Comparison of ENCODE assay signal across 15 cellular contexts in the genomic region with DNA sequence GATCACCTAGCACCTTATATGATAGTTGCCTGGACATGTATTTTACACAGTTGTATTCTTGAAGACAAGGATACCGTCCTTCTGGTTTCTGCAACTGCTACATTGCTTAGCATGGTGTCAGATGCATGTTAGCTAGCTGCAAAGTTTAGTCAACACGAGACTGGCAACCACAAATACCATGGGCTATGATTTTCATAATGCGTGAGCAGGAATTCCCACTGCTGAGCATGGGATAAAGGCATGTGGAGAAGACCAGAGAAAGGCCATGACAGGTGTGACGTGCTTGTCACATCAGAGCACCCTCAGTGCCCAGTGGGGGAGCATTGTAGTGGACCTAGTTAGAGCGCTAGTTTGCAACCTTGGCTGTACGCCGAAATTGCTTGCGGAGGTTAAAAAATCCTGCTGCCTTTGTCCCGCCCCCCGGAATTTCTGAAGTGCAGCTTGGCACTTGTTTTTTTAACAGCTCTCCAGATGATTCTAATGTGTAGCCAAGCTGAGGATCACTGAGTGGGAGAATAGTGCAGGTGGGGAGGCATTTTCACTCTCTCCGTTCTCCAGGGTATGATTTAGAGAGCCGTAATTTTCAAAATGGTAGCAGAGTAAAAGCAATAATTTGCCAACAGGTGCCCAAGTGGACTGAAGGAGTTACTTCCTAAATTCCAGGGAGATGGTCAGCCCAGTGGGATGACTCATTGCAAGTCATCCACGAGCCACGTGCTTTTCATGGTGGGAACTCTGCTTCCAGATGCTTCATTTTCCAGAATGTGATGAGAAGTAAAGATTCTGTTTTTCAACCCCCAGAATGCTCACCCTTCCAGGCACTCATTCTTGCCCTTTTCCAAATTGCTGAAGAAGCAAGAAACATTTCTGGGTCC.
A peak's percentile ranks its signal among the peaks of the same experiment; 100 is the strongest.
DNase-seq lines count a peak whose midpoint lies in the region; ATAC-seq, FAIRE-seq and TF ChIP-seq lines count a peak whose summit lies in the region.
"Had no signal": no experiment of that assay in that cellular context is flagged by ENCODE, and none has a peak within 500 bp of the region (broad histone marks: within the 10 kb centered on the region; RNA-seq: fewer than 3 reads in every experiment).

No MANE protein-coding gene starts in this region.

- BruUV-seq in HepG2 (replicated peaks; lab: Mats Ljungman, UMichigan), result no TSS peak

- ATAC-seq in HepG2, result no peak
- ATAC-seq in GM18867 (IDR thresholded peaks at IDR 0.05; ENCODE audit: unreplicated experiment), result no peak
- no peak for ATAC-seq in HG03457 (IDR thresholded peaks at IDR 0.05; ENCODE audit: unreplicated experiment)
- ATAC-seq: activated CD8-positive, alpha-beta T cell treated with anti-CD3 and anti-CD28 coated beads, Interleukin-2, amount 10 ng/mL, durations not matched to agents 7 days and 5 days; CD8-positive, alpha-beta T cell; stimulated activated memory B cell treated with anti-CD40 and anti-IgM and Interleukin-4, amounts not matched to agents 10 μg/mL and 1 μg/mL and 100 μg/mL, for 72 hours had no signal

- TF ChIP-seq EP300 in HepG2 (IDR thresholded peaks at IDR 0.05; ENCODE audit: low read depth in 2 of 2, low read length in 2 of 2), result no peak
- TF ChIP-seq EP300 in HepG2 (CRISPR knock-in tag; IDR thresholded peaks at IDR 0.05; ENCODE audit: borderline replicate concordance), result no peak

- intact Hi-C loops in HepG2 (cut with micrococcal nuclease; ENCODE audit: unreplicated experiment), result no loop called here

- DNase-seq in AG20443 (ENCODE audit: low spot score) (peak; percentile 90), HT1080 (ENCODE audit: low read depth) (peak; percentile 78), adipocyte (ENCODE audit: low read depth) (peak; percentile 33), iris pigment epithelial cell (ENCODE audit: low read depth) (peak; percentile 40), HepG2 (ENCODE audit: low spot score) (no peak), T-helper 2 cell (no peak)
- DNase-seq: activated CD8-positive, alpha-beta T cell treated with anti-CD3 and anti-CD28 coated beads, Interleukin-2, amount 10 ng/mL, durations not matched to agents 7 days and 5 days; activated naive CD8-positive, alpha-beta T cell treated with anti-CD3 and anti-CD28 coated beads, Interleukin-2, amount 10 ng/mL, durations not matched to agents 7 days and 5 days; CD8-positive, alpha-beta T cell; nephron progenitor cell; NK-92 treated with Interleukin-12 subunit alpha and Interleukin-12 subunit beta, amount 100 ng/mL, for 24 hours; T-helper 1 cell had no signal

- WGBS in HepG2 (ENCODE audit: low lambda C conversion rate), result 55% methylated on average over 14 of the region's 14 CpGs

- H3K4me3 ChIP-seq in adipocyte (ENCODE audit: low read length), result no peak overlapping the region
- H3K4me3 ChIP-seq in HepG2 (replicated peaks in 1 of 3; ENCODE audit: insufficient read depth in 1 of 3, low read depth in 2 of 3, low read length in 3 of 3), result no peak overlapping the region

- no peak for FAIRE-seq in HepG2 (lab: Jason Lieb, UNC)

- H3K36me3 ChIP-seq in adipocyte (ENCODE audit: control insufficient read depth, insufficient read depth, low read length, severe bottlenecking) (no peaks in the 10 kb centered on the region), HepG2 (replicated peaks in 1 of 2; ENCODE audit: control insufficient read depth in 1 of 2, insufficient read depth in 2 of 2, low read length in 2 of 2) (no peaks in the 10 kb centered on the region)

- TF ChIP-seq CTCF in HepG2 (CRISPR knock-in tag; IDR thresholded peaks at IDR 0.05), result no peak

- H3K9me3 ChIP-seq in adipocyte (ENCODE audit: control insufficient read depth, low read length) (no peaks in the 10 kb centered on the region), HepG2 (ENCODE audit: low read length) (no peaks in the 10 kb centered on the region)

- in situ Hi-C loops in HepG2 (cut with HindIII; ENCODE audit: extremely low pct_ligation_motif_present, low pct_unique_long_range_greater_than_20kb), result no loop called here

- H3K27ac ChIP-seq in HepG2 (ENCODE audit: extremely low read length, insufficient read depth, low read length), result no peak overlapping the region

- no peaks in the 10 kb centered on the region for H4K20me1 ChIP-seq in HepG2 (ENCODE audit: insufficient read depth, low read length)

- H2AFZ ChIP-seq in HepG2 (ENCODE audit: low read length), result no peak overlapping the region

- POLR2A ChIA-PET in HepG2 (lab: Yijun Ruan, JAX), result no interaction called here

- H3K9ac ChIP-seq in adipocyte (ENCODE audit: low read length) (no peak overlapping the region), HepG2 (ENCODE audit: insufficient read depth, low read depth, low read length) (no peak overlapping the region)

- H3K4me2 ChIP-seq in HepG2 (ENCODE audit: low read depth, low read length), result no peak overlapping the region

- H3K4me1 ChIP-seq in adipocyte (ENCODE audit: control insufficient read depth, insufficient read depth, low read length) (peaks cover 17% of the 10 kb centered on the region), HepG2 (ENCODE audit: insufficient read depth, low read length) (no peaks in the 10 kb centered on the region)

- H3K79me2 ChIP-seq in HepG2 (ENCODE audit: insufficient read depth, low read length), result no peaks in the 10 kb centered on the region

- TF ChIP-seq RAD21 in HepG2 (CRISPR knock-in tag; IDR thresholded peaks at IDR 0.05), result no peak

- CTCF ChIA-PET in HepG2 (lab: Yijun Ruan, JAX; ENCODE audit: low intra/inter-chr PET ratio, low total read pairs), result no interaction called here

- TF ChIP-seq POLR2A in HepG2 (IDR thresholded peaks at IDR 0.05; ENCODE audit: insufficient read depth in 1 of 2, low read depth in 2 of 2, low read length in 2 of 2), result no peak

- H3K27me3 ChIP-seq in adipocyte (replicated peaks; ENCODE audit: control insufficient read depth, insufficient read depth, low read length) (no peaks in the 10 kb centered on the region), HepG2 (ENCODE audit: control insufficient read depth in 1 of 2, insufficient read depth in 2 of 2, low read length in 2 of 2) (no peaks in the 10 kb centered on the region; a peak in 1 of 5 replicates)

TF ChIP-seq in HepG2, 621 proteins besides CTCF, POLR2A, EP300 and RAD21 (continues in another document):
- TF ChIP-seq TSC22D2 (CRISPR knock-in tag; IDR thresholded peaks at IDR 0.05; ENCODE audit: borderline replicate concordance) (no peak), FOXO1 (CRISPR knock-in tag; IDR thresholded peaks at IDR 0.05) (no peak), FOXK2 (IDR thresholded peaks at IDR 0.05) (no peak)
- TF ChIP-seq, protein P1, sequence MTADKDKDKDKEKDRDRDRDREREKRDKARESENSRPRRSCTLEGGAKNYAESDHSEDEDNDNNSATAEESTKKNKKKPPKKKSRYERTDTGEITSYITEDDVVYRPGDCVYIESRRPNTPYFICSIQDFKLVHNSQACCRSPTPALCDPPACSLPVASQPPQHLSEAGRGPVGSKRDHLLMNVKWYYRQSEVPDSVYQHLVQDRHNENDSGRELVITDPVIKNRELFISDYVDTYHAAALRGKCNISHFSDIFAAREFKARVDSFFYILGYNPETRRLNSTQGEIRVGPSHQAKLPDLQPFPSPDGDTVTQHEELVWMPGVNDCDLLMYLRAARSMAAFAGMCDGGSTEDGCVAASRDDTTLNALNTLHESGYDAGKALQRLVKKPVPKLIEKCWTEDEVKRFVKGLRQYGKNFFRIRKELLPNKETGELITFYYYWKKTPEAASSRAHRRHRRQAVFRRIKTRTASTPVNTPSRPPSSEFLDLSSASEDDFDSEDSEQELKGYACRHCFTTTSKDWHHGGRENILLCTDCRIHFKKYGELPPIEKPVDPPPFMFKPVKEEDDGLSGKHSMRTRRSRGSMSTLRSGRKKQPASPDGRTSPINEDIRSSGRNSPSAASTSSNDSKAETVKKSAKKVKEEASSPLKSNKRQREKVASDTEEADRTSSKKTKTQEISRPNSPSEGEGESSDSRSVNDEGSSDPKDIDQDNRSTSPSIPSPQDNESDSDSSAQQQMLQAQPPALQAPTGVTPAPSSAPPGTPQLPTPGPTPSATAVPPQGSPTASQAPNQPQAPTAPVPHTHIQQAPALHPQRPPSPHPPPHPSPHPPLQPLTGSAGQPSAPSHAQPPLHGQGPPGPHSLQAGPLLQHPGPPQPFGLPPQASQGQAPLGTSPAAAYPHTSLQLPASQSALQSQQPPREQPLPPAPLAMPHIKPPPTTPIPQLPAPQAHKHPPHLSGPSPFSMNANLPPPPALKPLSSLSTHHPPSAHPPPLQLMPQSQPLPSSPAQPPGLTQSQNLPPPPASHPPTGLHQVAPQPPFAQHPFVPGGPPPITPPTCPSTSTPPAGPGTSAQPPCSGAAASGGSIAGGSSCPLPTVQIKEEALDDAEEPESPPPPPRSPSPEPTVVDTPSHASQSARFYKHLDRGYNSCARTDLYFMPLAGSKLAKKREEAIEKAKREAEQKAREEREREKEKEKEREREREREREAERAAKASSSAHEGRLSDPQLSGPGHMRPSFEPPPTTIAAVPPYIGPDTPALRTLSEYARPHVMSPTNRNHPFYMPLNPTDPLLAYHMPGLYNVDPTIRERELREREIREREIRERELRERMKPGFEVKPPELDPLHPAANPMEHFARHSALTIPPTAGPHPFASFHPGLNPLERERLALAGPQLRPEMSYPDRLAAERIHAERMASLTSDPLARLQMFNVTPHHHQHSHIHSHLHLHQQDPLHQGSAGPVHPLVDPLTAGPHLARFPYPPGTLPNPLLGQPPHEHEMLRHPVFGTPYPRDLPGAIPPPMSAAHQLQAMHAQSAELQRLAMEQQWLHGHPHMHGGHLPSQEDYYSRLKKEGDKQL (CRISPR knock-in tag; IDR thresholded peaks at IDR 0.05; ENCODE audit: low read depth), result no peak

Comparison
In these comparisons a context has a peak if more than half of its experiments do, and no peak if none do; other contexts are left out.
1. DNase-seq: peak in AG20443 (single experiment), HT1080 (single experiment), adipocyte (single experiment) and iris pigment epithelial cell (single experiment); none in HepG2 (single experiment) and T-helper 2 cell (0 of 5).